ENCODE assay signal across 8 cellular contexts in the genomic region with DNA sequence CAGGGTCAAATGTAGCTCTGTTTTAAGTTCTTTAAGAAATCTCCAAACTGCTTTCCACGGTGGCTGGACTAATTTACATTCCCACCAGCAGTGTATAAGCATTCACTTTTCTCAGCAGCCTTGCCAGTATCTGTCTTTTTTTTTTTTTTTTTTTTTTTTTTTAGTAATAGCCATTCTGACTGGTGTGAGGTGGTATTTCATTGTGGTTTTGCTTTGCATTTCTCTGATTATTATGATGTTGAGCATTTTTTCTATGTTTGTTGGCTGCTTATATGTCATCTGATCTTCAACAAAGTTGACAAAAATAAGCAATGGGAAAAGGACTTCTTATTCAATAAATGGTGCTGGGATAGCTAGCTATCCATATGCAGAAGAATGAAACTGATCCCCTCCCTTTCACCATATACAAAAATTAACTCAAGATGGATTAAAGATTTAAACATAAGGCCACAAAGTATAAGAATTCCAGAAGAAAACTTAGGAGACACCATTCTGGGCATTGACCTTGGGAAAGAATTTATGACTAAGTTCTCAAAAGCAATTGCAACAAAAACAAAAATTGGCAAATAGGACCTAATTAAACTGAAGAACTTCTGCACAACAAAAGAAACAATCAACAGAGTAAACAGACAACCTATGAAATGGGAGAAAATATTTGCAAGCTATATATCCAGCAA. TPM values are rescaled to one million over a fixed set of nuclear protein-coding genes. Genes with fewer than 3 reads are reported as not detected.
A peak's percentile ranks its signal among the peaks of the same experiment; 100 is the strongest.
DNase-seq lines count a peak whose midpoint lies in the region; ATAC-seq, FAIRE-seq and TF ChIP-seq lines count a peak whose summit lies in the region.
"Not testable (repeated sequence)": the region's sequence is repeated elsewhere in the genome, so short reads cannot be mapped to it uniquely, and the experiment has no call there.

No MANE protein-coding gene starts in this region.

- H3K9ac ChIP-seq in skeletal muscle satellite cell (ENCODE audit: low read depth, low read length): peak overlapping the region; percentile 4

- H3K4me2 ChIP-seq in A549: not testable (repeated sequence)
- peak overlapping the region; percentile 49 for H3K4me2 ChIP-seq in skeletal muscle satellite cell (ENCODE audit: low read length)

- FAIRE-seq in A549 (lab: Jason Lieb, UNC): peak; percentile 46

- not testable (repeated sequence) for ATAC-seq in A549

- not testable (repeated sequence) for TF ChIP-seq EP300 in A549 (IDR thresholded peaks at IDR 0.05)

- not testable (repeated sequence) for H3K4me1 ChIP-seq in A549
- peaks cover 44% of the 10 kb centered on the region for H3K4me1 ChIP-seq in skeletal muscle satellite cell (ENCODE audit: control insufficient read depth, insufficient read depth, low read length)

- WGBS in A549 (ENCODE audit: missing lambda C conversion rate): 33% methylated on average over 1 of the region's 1 CpG

- not testable (repeated sequence) for H3K27me3 ChIP-seq in skeletal muscle satellite cell (ENCODE audit: control insufficient read depth, insufficient read depth, low read length)

- H3K36me3 ChIP-seq in skeletal muscle satellite cell (ENCODE audit: insufficient read depth, low read length): not testable (repeated sequence)

- not testable (repeated sequence) for TF ChIP-seq CTCF in A549 (IDR thresholded peaks at IDR 0.05); cardiac fibroblast (IDR thresholded peaks at IDR 0.05; ENCODE audit: low read depth, low read length)

- not testable (repeated sequence) for TF ChIP-seq RAD21 in A549 (conservative IDR thresholded peaks at IDR 0.05 in 1 of 2, IDR thresholded peaks at IDR 0.05 in 1 of 2)

- POLR2A ChIA-PET in A549 (lab: Yijun Ruan, JAX): not testable (repeated sequence)

- CTCF ChIA-PET in A549 (lab: Yijun Ruan, JAX): interaction anchor here (1.4 to 3.3 kb wide), 4 partner anchors 11 to 316 kb away, joined by 3 to 8 read pairs (median 4); no protein-coding TSS in a partner anchor

- not testable (repeated sequence) for H3K4me3 ChIP-seq in A549; cardiac fibroblast (replicated peaks in 1 of 2; ENCODE audit: low read depth in 2 of 2, low read length in 2 of 2); skeletal muscle satellite cell (ENCODE audit: low read length)

- H3K9me3 ChIP-seq in A549; skeletal muscle satellite cell (replicated peaks; ENCODE audit: low read length): not testable (repeated sequence)

- TF ChIP-seq POLR2A in A549 (IDR thresholded peaks at IDR 0.05; ENCODE audit: low read length): not testable (repeated sequence)

- DNase-seq in A549 (ENCODE audit: low read depth in 1 of 2, low spot score in 1 of 2): not testable (repeated sequence)
- DNase-seq in GM04503 (ENCODE audit: low read depth): peak; percentile 85
- peak; percentile 64 for DNase-seq in M059J (ENCODE audit: low read depth)
- DNase-seq in amniotic epithelial cell (ENCODE audit: low read depth): peak; percentile 73
- peak; percentile 72 to 76 for DNase-seq in cardiac fibroblast (ENCODE audit: low read depth in 2 of 2)
- peak; percentile 91 for DNase-seq in fibroblast of peridontal ligament (ENCODE audit: extremely low read depth)
- DNase-seq in myocyte (ENCODE audit: low read depth): peak; percentile 36

- H3K27ac ChIP-seq in A549: not testable (repeated sequence)

RNA-seq across cellular contexts. Expression of gene FRMD6, which starts 52.6 kb away (rescaled TPM):
- 23.1 and 23.5 TPM in 2 replicates for polyA plus RNA-seq in A549 (2011; rRNA removed)
- polyA plus RNA-seq in A549 (2012; cell fraction: cytosol; rRNA removed): 15.1 and 18.9 TPM in 2 replicates
- polyA plus RNA-seq in A549 (2012; cell fraction: nucleus; rRNA removed): 20.8 and 24.8 TPM in 2 replicates
- polyA plus RNA-seq in A549 (2017; fragmentation: RNase III; extraction: RNeasy Plus Mini Kit Qiagen cat#74134 plus additional on column Dnase treatment): 18.2 to 18.8 TPM (median 18.8 TPM) in 3 replicates
- 30.6 and 32.5 TPM in 2 replicates for polyA minus RNA-seq in A549 (2011; rRNA and poly(A)+ RNA removed)
- total RNA-seq in M059J (2014; rRNA removed; shearing (Covaris generic)): 131 and 132 TPM in 2 replicates
- total RNA-seq in myocyte: 96.5 and 169 TPM in 2 replicates
- polyA plus RNA-seq in myocyte (2012): 91.5 TPM
- 148 and 178 TPM in 2 replicates for total RNA-seq in skeletal muscle satellite cell (2012; rRNA removed)
